Comparison of ENCODE assay signal across 2 cellular contexts in the genomic region with DNA sequence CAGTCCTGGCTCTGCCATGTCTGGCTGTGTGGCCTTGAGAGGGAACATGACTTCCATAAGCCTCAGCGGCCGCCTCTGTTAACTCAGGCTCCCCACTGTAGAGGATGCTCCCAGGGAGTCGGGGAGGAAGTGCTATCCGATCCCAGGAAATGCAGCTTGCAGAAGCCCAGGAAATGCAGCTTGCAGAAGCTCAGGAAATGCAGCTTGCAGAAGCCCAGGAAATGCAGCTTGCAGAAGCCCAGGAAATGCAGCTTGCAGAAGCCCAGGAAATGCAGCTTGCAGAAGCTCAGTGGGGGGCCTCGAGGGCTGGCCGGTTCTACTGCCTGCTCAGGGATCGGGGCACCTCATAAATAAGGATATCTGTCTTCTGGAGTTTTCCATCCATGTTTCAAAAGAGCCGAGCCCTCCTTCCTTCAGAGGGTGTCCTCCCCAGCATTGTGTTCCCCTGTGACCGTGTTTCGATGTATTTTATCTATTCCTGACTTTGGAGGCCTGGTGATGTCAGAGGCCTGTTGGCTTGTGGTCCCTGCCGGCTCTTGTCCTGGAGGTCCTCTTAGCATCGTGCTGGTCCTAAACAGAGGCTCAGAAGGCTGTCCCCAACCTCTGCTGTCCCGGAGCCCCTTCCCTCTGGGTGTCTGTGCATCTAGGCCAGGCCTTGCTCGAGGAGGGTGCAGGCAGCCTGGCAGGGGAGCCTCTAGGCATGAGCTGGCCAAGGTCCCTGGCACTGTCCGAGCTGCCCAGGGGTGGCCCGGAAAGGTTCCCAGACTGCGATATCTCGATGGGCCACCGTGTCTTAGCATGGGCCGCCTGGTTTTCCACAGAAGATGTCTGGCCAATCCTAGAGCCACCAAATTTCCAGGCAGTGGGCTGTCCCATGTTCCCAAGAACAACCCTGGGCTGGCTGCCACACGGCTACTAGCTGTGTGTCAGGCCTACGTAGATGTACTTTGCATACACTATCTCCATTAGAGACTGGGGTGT.
A peak's percentile ranks its signal among the peaks of the same experiment; 100 is the strongest.
TF ChIP-seq lines count a peak whose summit lies in the region.

No MANE protein-coding gene starts in this region.

TF ChIP-seq in GM23338, 12 proteins besides CTCF, POLR2A, EP300 and RAD21 (continued from another document and continues in another):
- TF ChIP-seq, protein P1, sequence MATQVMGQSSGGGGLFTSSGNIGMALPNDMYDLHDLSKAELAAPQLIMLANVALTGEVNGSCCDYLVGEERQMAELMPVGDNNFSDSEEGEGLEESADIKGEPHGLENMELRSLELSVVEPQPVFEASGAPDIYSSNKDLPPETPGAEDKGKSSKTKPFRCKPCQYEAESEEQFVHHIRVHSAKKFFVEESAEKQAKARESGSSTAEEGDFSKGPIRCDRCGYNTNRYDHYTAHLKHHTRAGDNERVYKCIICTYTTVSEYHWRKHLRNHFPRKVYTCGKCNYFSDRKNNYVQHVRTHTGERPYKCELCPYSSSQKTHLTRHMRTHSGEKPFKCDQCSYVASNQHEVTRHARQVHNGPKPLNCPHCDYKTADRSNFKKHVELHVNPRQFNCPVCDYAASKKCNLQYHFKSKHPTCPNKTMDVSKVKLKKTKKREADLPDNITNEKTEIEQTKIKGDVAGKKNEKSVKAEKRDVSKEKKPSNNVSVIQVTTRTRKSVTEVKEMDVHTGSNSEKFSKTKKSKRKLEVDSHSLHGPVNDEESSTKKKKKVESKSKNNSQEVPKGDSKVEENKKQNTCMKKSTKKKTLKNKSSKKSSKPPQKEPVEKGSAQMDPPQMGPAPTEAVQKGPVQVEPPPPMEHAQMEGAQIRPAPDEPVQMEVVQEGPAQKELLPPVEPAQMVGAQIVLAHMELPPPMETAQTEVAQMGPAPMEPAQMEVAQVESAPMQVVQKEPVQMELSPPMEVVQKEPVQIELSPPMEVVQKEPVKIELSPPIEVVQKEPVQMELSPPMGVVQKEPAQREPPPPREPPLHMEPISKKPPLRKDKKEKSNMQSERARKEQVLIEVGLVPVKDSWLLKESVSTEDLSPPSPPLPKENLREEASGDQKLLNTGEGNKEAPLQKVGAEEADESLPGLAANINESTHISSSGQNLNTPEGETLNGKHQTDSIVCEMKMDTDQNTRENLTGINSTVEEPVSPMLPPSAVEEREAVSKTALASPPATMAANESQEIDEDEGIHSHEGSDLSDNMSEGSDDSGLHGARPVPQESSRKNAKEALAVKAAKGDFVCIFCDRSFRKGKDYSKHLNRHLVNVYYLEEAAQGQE (IDR thresholded peaks at IDR 0.05; ENCODE audit: unreplicated experiment): no peak
- TF ChIP-seq STAT1 (IDR thresholded peaks at IDR 0.05; ENCODE audit: unreplicated experiment): no peak
- TF ChIP-seq EZH2 (IDR thresholded peaks at IDR 0.05; ENCODE audit: low read depth, unreplicated experiment): no peak
- no peak for TF ChIP-seq CREB1 (CRISPR knock-in tag; IDR thresholded peaks at IDR 0.05; ENCODE audit: low read depth)
- TF ChIP-seq, protein P2, sequence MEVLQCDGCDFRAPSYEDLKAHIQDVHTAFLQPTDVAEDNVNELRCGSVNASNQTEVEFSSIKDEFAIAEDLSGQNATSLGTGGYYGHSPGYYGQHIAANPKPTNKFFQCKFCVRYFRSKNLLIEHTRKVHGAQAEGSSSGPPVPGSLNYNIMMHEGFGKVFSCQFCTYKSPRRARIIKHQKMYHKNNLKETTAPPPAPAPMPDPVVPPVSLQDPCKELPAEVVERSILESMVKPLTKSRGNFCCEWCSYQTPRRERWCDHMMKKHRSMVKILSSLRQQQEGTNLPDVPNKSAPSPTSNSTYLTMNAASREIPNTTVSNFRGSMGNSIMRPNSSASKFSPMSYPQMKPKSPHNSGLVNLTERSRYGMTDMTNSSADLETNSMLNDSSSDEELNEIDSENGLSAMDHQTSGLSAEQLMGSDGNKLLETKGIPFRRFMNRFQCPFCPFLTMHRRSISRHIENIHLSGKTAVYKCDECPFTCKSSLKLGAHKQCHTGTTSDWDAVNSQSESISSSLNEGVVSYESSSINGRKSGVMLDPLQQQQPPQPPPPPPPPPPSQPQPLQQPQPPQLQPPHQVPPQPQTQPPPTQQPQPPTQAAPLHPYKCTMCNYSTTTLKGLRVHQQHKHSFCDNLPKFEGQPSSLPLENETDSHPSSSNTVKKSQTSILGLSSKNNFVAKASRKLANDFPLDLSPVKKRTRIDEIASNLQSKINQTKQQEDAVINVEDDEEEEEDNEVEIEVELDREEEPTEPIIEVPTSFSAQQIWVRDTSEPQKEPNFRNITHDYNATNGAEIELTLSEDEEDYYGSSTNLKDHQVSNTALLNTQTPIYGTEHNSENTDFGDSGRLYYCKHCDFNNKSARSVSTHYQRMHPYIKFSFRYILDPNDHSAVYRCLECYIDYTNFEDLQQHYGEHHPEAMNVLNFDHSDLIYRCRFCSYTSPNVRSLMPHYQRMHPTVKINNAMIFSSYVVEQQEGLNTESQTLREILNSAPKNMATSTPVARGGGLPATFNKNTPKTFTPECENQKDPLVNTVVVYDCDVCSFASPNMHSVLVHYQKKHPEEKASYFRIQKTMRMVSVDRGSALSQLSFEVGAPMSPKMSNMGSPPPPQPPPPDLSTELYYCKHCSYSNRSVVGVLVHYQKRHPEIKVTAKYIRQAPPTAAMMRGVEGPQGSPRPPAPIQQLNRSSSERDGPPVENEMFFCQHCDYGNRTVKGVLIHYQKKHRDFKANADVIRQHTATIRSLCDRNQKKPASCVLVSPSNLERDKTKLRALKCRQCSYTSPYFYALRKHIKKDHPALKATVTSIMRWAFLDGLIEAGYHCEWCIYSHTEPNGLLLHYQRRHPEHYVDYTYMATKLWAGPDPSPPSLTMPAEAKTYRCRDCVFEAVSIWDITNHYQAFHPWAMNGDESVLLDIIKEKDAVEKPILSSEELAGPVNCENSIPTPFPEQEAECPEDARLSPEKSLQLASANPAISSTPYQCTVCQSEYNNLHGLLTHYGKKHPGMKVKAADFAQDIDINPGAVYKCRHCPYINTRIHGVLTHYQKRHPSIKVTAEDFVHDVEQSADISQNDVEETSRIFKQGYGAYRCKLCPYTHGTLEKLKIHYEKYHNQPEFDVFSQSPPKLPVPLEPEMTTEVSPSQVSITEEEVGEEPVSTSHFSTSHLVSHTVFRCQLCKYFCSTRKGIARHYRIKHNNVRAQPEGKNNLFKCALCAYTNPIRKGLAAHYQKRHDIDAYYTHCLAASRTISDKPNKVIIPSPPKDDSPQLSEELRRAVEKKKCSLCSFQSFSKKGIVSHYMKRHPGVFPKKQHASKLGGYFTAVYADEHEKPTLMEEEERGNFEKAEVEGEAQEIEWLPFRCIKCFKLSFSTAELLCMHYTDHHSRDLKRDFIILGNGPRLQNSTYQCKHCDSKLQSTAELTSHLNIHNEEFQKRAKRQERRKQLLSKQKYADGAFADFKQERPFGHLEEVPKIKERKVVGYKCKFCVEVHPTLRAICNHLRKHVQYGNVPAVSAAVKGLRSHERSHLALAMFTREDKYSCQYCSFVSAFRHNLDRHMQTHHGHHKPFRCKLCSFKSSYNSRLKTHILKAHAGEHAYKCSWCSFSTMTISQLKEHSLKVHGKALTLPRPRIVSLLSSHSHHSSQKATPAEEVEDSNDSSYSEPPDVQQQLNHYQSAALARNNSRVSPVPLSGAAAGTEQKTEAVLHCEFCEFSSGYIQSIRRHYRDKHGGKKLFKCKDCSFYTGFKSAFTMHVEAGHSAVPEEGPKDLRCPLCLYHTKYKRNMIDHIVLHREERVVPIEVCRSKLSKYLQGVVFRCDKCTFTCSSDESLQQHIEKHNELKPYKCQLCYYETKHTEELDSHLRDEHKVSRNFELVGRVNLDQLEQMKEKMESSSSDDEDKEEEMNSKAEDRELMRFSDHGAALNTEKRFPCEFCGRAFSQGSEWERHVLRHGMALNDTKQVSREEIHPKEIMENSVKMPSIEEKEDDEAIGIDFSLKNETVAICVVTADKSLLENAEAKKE (CRISPR knock-in tag; IDR thresholded peaks at IDR 0.05): no peak
- no peak for TF ChIP-seq ZNF114 (CRISPR knock-in tag; IDR thresholded peaks at IDR 0.05)

TF ChIP-seq in WTC11, 78 proteins besides CTCF, POLR2A, EP300 and RAD21 (continued from another document):
- no peak for TF ChIP-seq ARID4B (CRISPR knock-in tag; IDR thresholded peaks at IDR 0.05; ENCODE audit: borderline replicate concordance)
- no peak for TF ChIP-seq FOXJ3 (CRISPR knock-in tag; IDR thresholded peaks at IDR 0.05; ENCODE audit: borderline replicate concordance)
- no peak for TF ChIP-seq NFYB (CRISPR knock-in tag; conservative IDR thresholded peaks at IDR 0.05; ENCODE audit: low read depth)
- TF ChIP-seq E2F4 (CRISPR knock-in tag; IDR thresholded peaks at IDR 0.05; ENCODE audit: borderline replicate concordance, low read depth): no peak
- TF ChIP-seq GRHL2 (CRISPR knock-in tag; IDR thresholded peaks at IDR 0.05; ENCODE audit: insufficient replicate concordance, severe bottlenecking): no peak
- no peak for TF ChIP-seq NR1H2 (CRISPR knock-in tag; IDR thresholded peaks at IDR 0.05)
- TF ChIP-seq ETV6 (CRISPR knock-in tag; IDR thresholded peaks at IDR 0.05): peak; percentile 97
- no peak for TF ChIP-seq HMGXB4 (CRISPR knock-in tag; IDR thresholded peaks at IDR 0.05)
- TF ChIP-seq, protein P3, sequence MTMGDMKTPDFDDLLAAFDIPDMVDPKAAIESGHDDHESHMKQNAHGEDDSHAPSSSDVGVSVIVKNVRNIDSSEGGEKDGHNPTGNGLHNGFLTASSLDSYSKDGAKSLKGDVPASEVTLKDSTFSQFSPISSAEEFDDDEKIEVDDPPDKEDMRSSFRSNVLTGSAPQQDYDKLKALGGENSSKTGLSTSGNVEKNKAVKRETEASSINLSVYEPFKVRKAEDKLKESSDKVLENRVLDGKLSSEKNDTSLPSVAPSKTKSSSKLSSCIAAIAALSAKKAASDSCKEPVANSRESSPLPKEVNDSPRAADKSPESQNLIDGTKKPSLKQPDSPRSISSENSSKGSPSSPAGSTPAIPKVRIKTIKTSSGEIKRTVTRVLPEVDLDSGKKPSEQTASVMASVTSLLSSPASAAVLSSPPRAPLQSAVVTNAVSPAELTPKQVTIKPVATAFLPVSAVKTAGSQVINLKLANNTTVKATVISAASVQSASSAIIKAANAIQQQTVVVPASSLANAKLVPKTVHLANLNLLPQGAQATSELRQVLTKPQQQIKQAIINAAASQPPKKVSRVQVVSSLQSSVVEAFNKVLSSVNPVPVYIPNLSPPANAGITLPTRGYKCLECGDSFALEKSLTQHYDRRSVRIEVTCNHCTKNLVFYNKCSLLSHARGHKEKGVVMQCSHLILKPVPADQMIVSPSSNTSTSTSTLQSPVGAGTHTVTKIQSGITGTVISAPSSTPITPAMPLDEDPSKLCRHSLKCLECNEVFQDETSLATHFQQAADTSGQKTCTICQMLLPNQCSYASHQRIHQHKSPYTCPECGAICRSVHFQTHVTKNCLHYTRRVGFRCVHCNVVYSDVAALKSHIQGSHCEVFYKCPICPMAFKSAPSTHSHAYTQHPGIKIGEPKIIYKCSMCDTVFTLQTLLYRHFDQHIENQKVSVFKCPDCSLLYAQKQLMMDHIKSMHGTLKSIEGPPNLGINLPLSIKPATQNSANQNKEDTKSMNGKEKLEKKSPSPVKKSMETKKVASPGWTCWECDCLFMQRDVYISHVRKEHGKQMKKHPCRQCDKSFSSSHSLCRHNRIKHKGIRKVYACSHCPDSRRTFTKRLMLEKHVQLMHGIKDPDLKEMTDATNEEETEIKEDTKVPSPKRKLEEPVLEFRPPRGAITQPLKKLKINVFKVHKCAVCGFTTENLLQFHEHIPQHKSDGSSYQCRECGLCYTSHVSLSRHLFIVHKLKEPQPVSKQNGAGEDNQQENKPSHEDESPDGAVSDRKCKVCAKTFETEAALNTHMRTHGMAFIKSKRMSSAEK (CRISPR knock-in tag; IDR thresholded peaks at IDR 0.05; ENCODE audit: borderline replicate concordance): no peak
- no peak for TF ChIP-seq RORB (CRISPR knock-in tag; IDR thresholded peaks at IDR 0.05)
- no peak for TF ChIP-seq TEAD4 (CRISPR knock-in tag; IDR thresholded peaks at IDR 0.05)
